In the genomic region with DNA sequence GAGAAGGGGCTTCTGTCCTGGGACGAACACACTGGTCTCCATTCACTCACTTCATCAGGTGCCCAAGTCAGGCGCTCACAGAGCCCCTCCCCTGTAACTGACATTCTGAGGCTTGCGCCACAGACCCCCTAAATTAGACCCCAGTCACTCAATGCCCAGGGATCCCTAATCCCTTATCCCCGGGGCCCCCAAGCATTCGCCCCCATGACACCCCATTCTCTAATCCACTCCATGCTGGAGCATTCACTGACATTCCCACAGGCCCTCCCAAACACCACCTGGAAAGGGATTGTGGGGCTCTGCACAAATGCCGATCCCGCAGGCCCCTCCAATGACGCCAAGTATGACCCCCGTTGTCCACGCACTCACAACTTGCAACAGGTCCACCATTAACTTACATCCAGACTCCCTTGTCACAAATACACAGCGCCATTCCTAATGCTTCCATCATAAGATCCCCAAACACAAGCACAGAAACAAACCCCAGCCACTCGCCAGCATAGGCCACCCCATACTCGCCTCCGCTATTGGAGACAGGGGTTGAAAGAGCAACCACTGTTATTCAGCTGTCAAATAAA, we compare ENCODE assay signal across 8 cellular contexts. TPM values are rescaled to one million over a fixed set of nuclear protein-coding genes. Genes with fewer than 3 reads are reported as not detected.
DNase-seq lines count a peak whose midpoint lies in the region; ATAC-seq and TF ChIP-seq lines count a peak whose summit lies in the region.

No MANE protein-coding gene starts in this region.

- peaks cover 66% of the 10 kb centered on the region for H3K9me3 ChIP-seq in KOPT-K1 (ENCODE audit: insufficient read depth, low read length, poor library complexity, severe bottlenecking)

- no peak for ATAC-seq in natural killer cell treated with Interleukin-12 subunit alpha and Interleukin-12 subunit beta and Interleukin-15 and Interleukin-18, amount 100 ng/mL, for 72 hours

- H3K4me3 ChIP-seq in AG10803 (ENCODE audit: low read length): peak overlapping the region; percentile 90
- peak overlapping the region; percentile 61 for H3K4me3 ChIP-seq in choroid plexus epithelial cell (ENCODE audit: low read depth, low read length)

- peaks cover 11% of the 10 kb centered on the region for H3K36me3 Mint-ChIP-seq in natural killer cell treated with Interleukin-12 subunit alpha and Interleukin-12 subunit beta and Interleukin-15 and Interleukin-18, amount 100 ng/mL, for 72 hours

- peak; percentile 3 for DNase-seq in AG10803 (ENCODE audit: low read depth)
- no peak for DNase-seq in choroid plexus epithelial cell (ENCODE audit: low read depth)
- DNase-seq in natural killer cell treated with Interleukin-12 subunit alpha and Interleukin-12 subunit beta and Interleukin-15 and Interleukin-18, amount 100 ng/mL, for 72 hours (ENCODE audit: low spot score): no peak
- no peak for DNase-seq in NCI-H146 (lab: John Stamatoyannopoulos, UW)
- no peak for DNase-seq in COLO829 (ENCODE audit: low spot score)
- DNase-seq in NCI-H2227 (lab: John Stamatoyannopoulos, UW; ENCODE audit: unreplicated experiment): no peak
- no peak for DNase-seq in NCI-H345 (lab: John Stamatoyannopoulos, UW)

- peaks cover 28% of the 10 kb centered on the region for H3K36me3 ChIP-seq in KOPT-K1 (ENCODE audit: insufficient read depth, low read length)

- peak overlapping the region; percentile 85 for H3K27ac ChIP-seq in KOPT-K1 (ENCODE audit: low read depth, low read length, poor library complexity, severe bottlenecking)

- peak overlapping the region; percentile 80 to 88 for H3K27ac Mint-ChIP-seq in natural killer cell treated with Interleukin-12 subunit alpha and Interleukin-12 subunit beta and Interleukin-15 and Interleukin-18, amount 100 ng/mL, for 72 hours

- no peaks in the 10 kb centered on the region for H3K27me3 Mint-ChIP-seq in natural killer cell treated with Interleukin-12 subunit alpha and Interleukin-12 subunit beta and Interleukin-15 and Interleukin-18, amount 100 ng/mL, for 72 hours

- TF ChIP-seq CTCF in AG10803 (conservative IDR thresholded peaks at IDR 0.05; ENCODE audit: low read length) (no peak), choroid plexus epithelial cell (conservative IDR thresholded peaks at IDR 0.05; ENCODE audit: low read depth, low read length) (no peak)

- peaks cover 9% of the 10 kb centered on the region for H3K9me3 Mint-ChIP-seq in natural killer cell treated with Interleukin-12 subunit alpha and Interleukin-12 subunit beta and Interleukin-15 and Interleukin-18, amount 100 ng/mL, for 72 hours

- peak overlapping the region; percentile 97 for H3K4me3 Mint-ChIP-seq in natural killer cell treated with Interleukin-12 subunit alpha and Interleukin-12 subunit beta and Interleukin-15 and Interleukin-18, amount 100 ng/mL, for 72 hours

- peaks cover 20 to 21% of the 10 kb centered on the region in 2 donors for H3K4me1 Mint-ChIP-seq in natural killer cell treated with Interleukin-12 subunit alpha and Interleukin-12 subunit beta and Interleukin-15 and Interleukin-18, amount 100 ng/mL, for 72 hours (ENCODE audit: low read depth in 2 of 2)

RNA-seq across cellular contexts. Expression of gene ZNF605, which starts 1.5 kb away (rescaled TPM):
- 1 to 10 TPM; 6.7 to 7.5 TPM for total RNA-seq in natural killer cell treated with Interleukin-12 subunit alpha and Interleukin-12 subunit beta and Interleukin-15 and Interleukin-18, amount 100 ng/mL, for 72 hours

RNA-seq across cellular contexts. Expression of gene ZNF26, which starts 31.6 kb away (rescaled TPM):
- total RNA-seq in natural killer cell treated with Interleukin-12 subunit alpha and Interleukin-12 subunit beta and Interleukin-15 and Interleukin-18, amount 100 ng/mL, for 72 hours: 10 to 100 TPM; 24.1 to 27.3 TPM
